In genomic region chr11:5380740-5381342, GRCh38 we compare ENCODE assay signal across 1 cellular context.
TF ChIP-seq lines count a peak whose summit lies in the region.

No MANE protein-coding gene starts in this region.

TF ChIP-seq in endothelial cell of umbilical vein, 7 proteins besides CTCF, POLR2A, EP300 and RAD21 (continued from another document):
- TF ChIP-seq POLR2AphosphoS5 (IDR thresholded peaks at IDR 0.05; ENCODE audit: insufficient read depth, low read depth, low read length), result no peak
